Comparison of ENCODE assay signal across 26 cellular contexts in genomic region chr18:49224130-49224529, GRCh38.
"Had no signal": no experiment of that assay in that cellular context is flagged by ENCODE, and none has a peak within 500 bp of the region (broad histone marks: within the 10 kb centered on the region; RNA-seq: fewer than 3 reads in every experiment).

No MANE protein-coding gene starts in this region.

- H3K4me3 ChIP-seq: gastroesophageal sphincter, hepatocyte, neural progenitor cell, right atrium auricular region, testis, transverse colon, uterus had no signal

- ATAC-seq: activated CD4-positive, alpha-beta T cell treated with anti-CD3 and anti-CD28 coated beads for 36 hours; activated CD8-positive, alpha-beta memory T cell treated with anti-CD3 and anti-CD28 coated beads, Interleukin-2, amount 10 ng/mL, durations not matched to agents 7 days and 5 days; activated CD8-positive, alpha-beta T cell treated with anti-CD3 and anti-CD28 coated beads, Interleukin-2, amount 10 ng/mL, durations not matched to agents 7 days and 5 days; activated naive CD8-positive, alpha-beta T cell treated with anti-CD3 and anti-CD28 coated beads, Interleukin-2, amount 50 U/mL, for 24 hours; gastroesophageal sphincter; left cardiac atrium; left ventricle myocardium superior had no signal

- H3K9me3 ChIP-seq: gastroesophageal sphincter, right atrium auricular region, testis, transverse colon, uterus had no signal

- H3K27ac ChIP-seq: gastroesophageal sphincter, hepatocyte, neural progenitor cell, right atrium auricular region, testis, transverse colon, uterus had no signal

- H3K27me3 ChIP-seq: gastroesophageal sphincter, hepatocyte, neural progenitor cell, right atrium auricular region, testis, transverse colon, uterus had no signal

- DNase-seq: activated B cell treated with CpG ODN at 0.5 μM for 24 hours; activated CD4-positive, alpha-beta T cell treated with anti-CD3 and anti-CD28 coated beads for 36 hours; activated CD8-positive, alpha-beta memory T cell treated with anti-CD3 and anti-CD28 coated beads, Interleukin-2, amount 10 ng/mL, durations not matched to agents 7 days and 5 days; activated CD8-positive, alpha-beta T cell treated with anti-CD3 and anti-CD28 coated beads, Interleukin-2, amount 10 ng/mL, durations not matched to agents 7 days and 5 days; activated naive CD8-positive, alpha-beta T cell treated with anti-CD3 and anti-CD28 coated beads, Interleukin-2, amount 50 U/mL, for 24 hours; activated T-cell treated with anti-CD3 and anti-CD28 coated beads, Interleukin-2, amount 50 U/mL, for 48 hours; amygdala; effector CD8-positive, alpha-beta T cell; erythroblast; islet precursor cell; left cardiac atrium; left ventricle myocardium superior; naive B cell; occipital lobe; stimulated activated CD4-positive, alpha-beta T cell treated with anti-CD3 and anti-CD28 coated beads, Interleukin-15, amount 100 ng/mL, for 24 hours; stimulated activated CD4-positive, alpha-beta T cell treated with anti-CD3 and anti-CD28 coated beads, Interleukin-2, amount 100 ng/mL, for 24 hours; stimulated activated naive CD4-positive, alpha-beta T cell; testis; transverse colon; uterus had no signal

- H3K79me2 ChIP-seq: hepatocyte had no signal

- H3K4me2 ChIP-seq: hepatocyte, neural progenitor cell had no signal

- H3K4me1 ChIP-seq: neural progenitor cell, testis, uterus had no signal

- H2AFZ ChIP-seq: hepatocyte, neural progenitor cell had no signal

- FAIRE-seq: colon, endometrium had no signal

- H3K36me3 ChIP-seq: gastroesophageal sphincter, neural progenitor cell, right atrium auricular region, transverse colon, uterus had no signal

- H3K9ac ChIP-seq: neural progenitor cell had no signal
